ENCODE assay signal across 2 cellular contexts in genomic region chr7:110418651-110419270, GRCh38.
TF ChIP-seq lines count a peak whose summit lies in the region.

No MANE protein-coding gene starts in this region.

TF ChIP-seq in GM23338, 12 proteins besides CTCF, POLR2A, EP300 and RAD21:
- TF ChIP-seq REST (IDR thresholded peaks at IDR 0.05; ENCODE audit: unreplicated experiment), result no peak
- TF ChIP-seq EZH2 (IDR thresholded peaks at IDR 0.05; ENCODE audit: low read depth, unreplicated experiment), result no peak
- no peak for TF ChIP-seq CREB1 (CRISPR knock-in tag; IDR thresholded peaks at IDR 0.05; ENCODE audit: low read depth)
- TF ChIP-seq NANOG (IDR thresholded peaks at IDR 0.05; ENCODE audit: borderline replicate concordance), result no peak

TF ChIP-seq in WTC11, 78 proteins besides CTCF, POLR2A, EP300 and RAD21 (continued from another document):
- no peak for TF ChIP-seq STAT6 (CRISPR knock-in tag; conservative IDR thresholded peaks at IDR 0.05; ENCODE audit: low read depth)
- TF ChIP-seq KAT7 (CRISPR knock-in tag; IDR thresholded peaks at IDR 0.05; ENCODE audit: borderline replicate concordance), result no peak
- no peak for TF ChIP-seq NR2C2 (CRISPR knock-in tag; IDR thresholded peaks at IDR 0.05)
- no peak for TF ChIP-seq ZNF281 (CRISPR knock-in tag; IDR thresholded peaks at IDR 0.05)
